ENCODE assay signal across 2 cellular contexts in the genomic region with DNA sequence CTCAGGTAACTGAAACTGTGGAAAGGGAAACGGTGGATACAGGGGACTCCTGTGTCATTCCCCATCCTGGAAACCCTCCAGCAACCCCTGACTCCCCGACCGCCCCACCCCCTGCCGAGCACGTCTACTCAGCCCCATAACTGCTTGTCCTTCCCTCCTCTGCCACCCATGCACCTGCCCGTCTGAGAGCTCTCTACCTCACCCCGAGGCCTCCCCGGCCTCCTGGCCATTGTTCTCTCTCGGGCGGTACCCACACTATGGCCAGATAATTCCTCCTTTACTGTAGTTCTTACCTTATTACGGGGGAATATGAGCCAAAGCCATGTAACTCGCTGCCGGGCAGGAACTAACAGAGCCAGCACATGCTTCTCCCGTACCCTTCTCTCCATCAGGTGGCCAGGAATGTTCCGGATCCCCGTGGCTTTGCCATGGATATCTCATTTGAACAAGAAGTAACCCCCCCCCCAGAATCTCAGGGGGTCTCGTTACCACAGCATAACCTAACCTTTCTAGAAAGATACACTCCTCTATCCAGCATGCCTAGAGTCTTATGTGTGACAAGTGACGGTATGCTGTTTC.
TF ChIP-seq lines count a peak whose summit lies in the region.

No MANE protein-coding gene starts in this region.

TF ChIP-seq in liver, 16 proteins besides CTCF, POLR2A, EP300 and RAD21:
- no peak for TF ChIP-seq JUND (IDR thresholded peaks at IDR 0.05)
TF ChIP-seq in liver: peak in this region for 0.

TF ChIP-seq in HepG2, 621 proteins besides CTCF, POLR2A, EP300 and RAD21:
- TF ChIP-seq TP53 (CRISPR knock-in tag; conservative IDR thresholded peaks at IDR 0.05) = no peak
- no peak for TF ChIP-seq ZNF619 (CRISPR knock-in tag; IDR thresholded peaks at IDR 0.05)
- TF ChIP-seq IRX3 (CRISPR knock-in tag; IDR thresholded peaks at IDR 0.05; ENCODE audit: borderline replicate concordance, low read depth) = no peak
- TF ChIP-seq AGO1 (IDR thresholded peaks at IDR 0.05; ENCODE audit: low read depth, low read length, poor library complexity, severe bottlenecking) = no peak
- no peak for TF ChIP-seq ZBTB3 (CRISPR knock-in tag; IDR thresholded peaks at IDR 0.05; ENCODE audit: borderline replicate concordance, low read depth)
- TF ChIP-seq SNAPC2 (CRISPR knock-in tag; IDR thresholded peaks at IDR 0.05) = no peak
- no peak for TF ChIP-seq ZNF768 (CRISPR knock-in tag; IDR thresholded peaks at IDR 0.05)
- TF ChIP-seq, protein P1, sequence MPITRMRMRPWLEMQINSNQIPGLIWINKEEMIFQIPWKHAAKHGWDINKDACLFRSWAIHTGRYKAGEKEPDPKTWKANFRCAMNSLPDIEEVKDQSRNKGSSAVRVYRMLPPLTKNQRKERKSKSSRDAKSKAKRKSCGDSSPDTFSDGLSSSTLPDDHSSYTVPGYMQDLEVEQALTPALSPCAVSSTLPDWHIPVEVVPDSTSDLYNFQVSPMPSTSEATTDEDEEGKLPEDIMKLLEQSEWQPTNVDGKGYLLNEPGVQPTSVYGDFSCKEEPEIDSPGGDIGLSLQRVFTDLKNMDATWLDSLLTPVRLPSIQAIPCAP (CRISPR knock-in tag; IDR thresholded peaks at IDR 0.05; ENCODE audit: low read depth) = no peak
